In the genomic region with DNA sequence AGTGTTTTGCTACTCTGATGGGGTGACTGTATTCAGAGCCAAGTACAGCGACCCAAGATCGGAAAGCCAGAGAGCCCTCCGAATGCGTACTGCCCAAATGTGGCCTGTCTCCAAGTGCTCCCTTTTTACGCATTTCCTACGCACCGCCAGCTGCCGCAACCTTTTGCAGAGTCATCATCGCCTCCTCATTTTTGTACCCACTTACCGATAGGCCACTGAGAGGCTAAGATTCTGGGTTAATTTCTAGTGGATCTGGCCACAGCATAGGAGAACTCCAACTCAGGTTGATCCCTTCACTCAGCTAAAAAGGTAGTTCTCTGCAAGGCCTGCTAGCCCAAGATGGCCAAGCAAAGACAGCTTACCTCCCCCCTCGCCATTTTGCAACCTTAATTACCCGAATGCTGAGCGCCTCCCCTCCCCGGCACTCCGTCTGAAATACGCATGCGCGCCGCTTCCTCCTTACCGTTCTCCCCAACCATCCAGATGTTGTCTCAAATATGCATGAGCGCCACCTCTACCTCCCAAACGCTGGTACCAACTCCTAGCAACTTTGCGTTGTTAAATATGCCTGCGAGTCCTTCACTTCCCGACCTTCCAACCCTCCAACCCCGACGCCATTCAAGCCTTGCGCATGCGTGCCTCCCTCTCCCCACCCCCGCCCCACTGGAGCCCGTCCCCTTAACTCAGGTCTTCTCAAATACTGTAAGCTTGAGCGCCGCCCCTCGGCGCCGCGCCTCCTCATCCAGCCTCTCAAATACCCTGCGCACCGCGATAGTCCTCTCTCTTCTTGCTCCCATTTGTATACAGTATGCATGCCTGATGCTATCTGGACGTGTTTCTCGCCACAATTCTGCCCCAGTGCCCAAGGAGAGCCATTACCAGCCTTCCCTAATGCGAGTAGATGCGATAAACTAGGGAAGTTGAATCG, we compare ENCODE assay signal across 8 cellular contexts. TPM values are rescaled to one million over a fixed set of nuclear protein-coding genes. Genes with fewer than 3 reads are reported as not detected.
DNase-seq lines count a peak whose midpoint lies in the region; ATAC-seq and TF ChIP-seq lines count a peak whose summit lies in the region.

No MANE protein-coding gene starts in this region.

- no peaks in the 10 kb centered on the region for H3K27me3 ChIP-seq in Caco-2 (replicated peaks; ENCODE audit: control insufficient read depth, insufficient read depth, low read length)
- H3K27me3 ChIP-seq in endocrine pancreas (ENCODE audit: control insufficient read depth, insufficient read depth, low read length) = no peaks in the 10 kb centered on the region

- intact Hi-C loops in Caco-2 (cut with micrococcal nuclease; ENCODE audit: unreplicated experiment) = loop anchor here (1.0 kb wide), 1 partner anchor 52 kb away; no protein-coding TSS in a partner anchor

- DNase-seq in Caco-2 = peak; percentile 79 to 87
- DNase-seq in HT1080 (ENCODE audit: low read depth) = peak; percentile 82
- peak; percentile 74 to 78 for DNase-seq in NOMO-1 (lab: John Stamatoyannopoulos, UW; ENCODE audit: unreplicated experiment in 2 of 2)
- DNase-seq in activated CD8-positive, alpha-beta memory T cell treated with anti-CD3 and anti-CD28 coated beads, Interleukin-2, amount 10 ng/mL, durations not matched to agents 7 days and 5 days = peak; percentile 86
- peak; percentile 84 for DNase-seq in midbrain (lab: John Stamatoyannopoulos, UW)
- peak; percentile 68 to 69 for DNase-seq in stimulated activated CD8-positive, alpha-beta memory T cell treated with anti-CD3 and anti-CD28 coated beads, Interleukin-15, amount 100 ng/mL, for 48 hours (ENCODE audit: low read depth in 2 of 2)

- H3K27me3 Mint-ChIP-seq in Caco-2 (ENCODE audit: insufficient read depth, unreplicated experiment) = no peaks in the 10 kb centered on the region
- H3K27me3 Mint-ChIP-seq in activated CD8-positive, alpha-beta memory T cell treated with anti-CD3 and anti-CD28 coated beads, Interleukin-2, amount 10 ng/mL, durations not matched to agents 7 days and 5 days = no peaks in the 10 kb centered on the region

- no peaks in the 10 kb centered on the region for H3K36me3 ChIP-seq in Caco-2 (ENCODE audit: control insufficient read depth, insufficient read depth, low read length)
- no peaks in the 10 kb centered on the region for H3K36me3 ChIP-seq in endocrine pancreas (ENCODE audit: control insufficient read depth, insufficient read depth, low read length)

- H3K9me3 Mint-ChIP-seq in Caco-2 (ENCODE audit: unreplicated experiment) = no peaks in the 10 kb centered on the region
- H3K9me3 Mint-ChIP-seq in activated CD8-positive, alpha-beta memory T cell treated with anti-CD3 and anti-CD28 coated beads, Interleukin-2, amount 10 ng/mL, durations not matched to agents 7 days and 5 days (ENCODE audit: low read depth) = no peaks in the 10 kb centered on the region

- CTCF ChIA-PET in Caco-2 (lab: Charles Lee) = no interaction called here
- CTCF ChIA-PET in activated CD8-positive, alpha-beta memory T cell treated with anti-CD3 and anti-CD28 coated beads, Interleukin-2, amount 10 ng/mL, durations not matched to agents 7 days and 5 days (lab: Charles Lee) = interaction anchor here (1.3 kb wide), 1 partner anchor 53 kb away, joined by 3 read pairs; no protein-coding TSS in a partner anchor

- no peaks in the 10 kb centered on the region; the same call in 1 of the 2 replicates for H3K4me1 ChIP-seq in Caco-2
- peaks cover 4% of the 10 kb centered on the region for H3K4me1 ChIP-seq in endocrine pancreas (ENCODE audit: control insufficient read depth, insufficient read depth, low read length)

- peaks cover 24% of the 10 kb centered on the region for H3K36me3 Mint-ChIP-seq in Caco-2 (ENCODE audit: insufficient read depth, unreplicated experiment)
- H3K36me3 Mint-ChIP-seq in activated CD8-positive, alpha-beta memory T cell treated with anti-CD3 and anti-CD28 coated beads, Interleukin-2, amount 10 ng/mL, durations not matched to agents 7 days and 5 days = peaks cover 13% of the 10 kb centered on the region

- no peaks in the 10 kb centered on the region for H3K4me1 Mint-ChIP-seq in Caco-2 (ENCODE audit: low read depth, unreplicated experiment)
- peaks cover 16% of the 10 kb centered on the region for H3K4me1 Mint-ChIP-seq in activated CD8-positive, alpha-beta memory T cell treated with anti-CD3 and anti-CD28 coated beads, Interleukin-2, amount 10 ng/mL, durations not matched to agents 7 days and 5 days

- BruUV-seq in Caco-2 (replicated peaks; lab: Mats Ljungman, UMichigan) = TSS peak; percentile 71

- peak overlapping the region; percentile 78 for H3K4me3 ChIP-seq in Caco-2 (ENCODE audit: low read depth, low read length)
- H3K4me3 ChIP-seq in endocrine pancreas (ENCODE audit: control insufficient read depth, insufficient read depth, low read length) = peak overlapping the region; percentile 96

- POLR2A ChIA-PET in Caco-2 (lab: Charles Lee) = interaction anchor here (0.5 to 1.0 kb wide), 3 partner anchors 41 to 113 kb away, joined by 3 to 8 read pairs (median 8); no protein-coding TSS in a partner anchor

- peak overlapping the region; percentile 83 for H3K27ac Mint-ChIP-seq in Caco-2 (ENCODE audit: unreplicated experiment)
- peak overlapping the region; percentile 98 for H3K27ac Mint-ChIP-seq in activated CD8-positive, alpha-beta memory T cell treated with anti-CD3 and anti-CD28 coated beads, Interleukin-2, amount 10 ng/mL, durations not matched to agents 7 days and 5 days

- H3K9me3 ChIP-seq in Caco-2 (no peaks in the 10 kb centered on the region), endocrine pancreas (ENCODE audit: control insufficient read depth, low read length) (no peaks in the 10 kb centered on the region)

- peak overlapping the region; percentile 77 for H3K4me3 Mint-ChIP-seq in Caco-2 (ENCODE audit: unreplicated experiment)
- peak overlapping the region; percentile 86 for H3K4me3 Mint-ChIP-seq in activated CD8-positive, alpha-beta memory T cell treated with anti-CD3 and anti-CD28 coated beads, Interleukin-2, amount 10 ng/mL, durations not matched to agents 7 days and 5 days

- peak overlapping the region; percentile 50 for H3K9ac ChIP-seq in endocrine pancreas (ENCODE audit: control insufficient read depth, insufficient read depth, low read length)

- peak in 1 of 2 experiments; percentile 38 for TF ChIP-seq CTCF in Caco-2 (IDR thresholded peaks at IDR 0.05; ENCODE audit: insufficient read depth in 1 of 2, low read depth in 1 of 2, low read length in 1 of 2, severe bottlenecking in 1 of 2, unreplicated experiment in 1 of 2)

- ATAC-seq in GM21360 (IDR thresholded peaks at IDR 0.05; ENCODE audit: unreplicated experiment) = peak; percentile 84
- ATAC-seq in activated CD8-positive, alpha-beta memory T cell treated with anti-CD3 and anti-CD28 coated beads, Interleukin-2, amount 10 ng/mL, durations not matched to agents 7 days and 5 days = peak; percentile 91

RNA-seq across cellular contexts. Expression of gene ZCCHC13, which starts 11.8 kb away (rescaled TPM):
- total RNA-seq in Caco-2 (2022) = not detected in 2 replicates
- total RNA-seq in HT1080 (2014; rRNA removed; shearing (Covaris generic)) = not detected in 2 replicates
- polyA plus RNA-seq in HT1080 (2015; cell fraction: cytosol; rRNA removed) = not detected in 2 replicates
- not detected in 2 replicates for polyA plus RNA-seq in HT1080 (2015; cell fraction: nucleus; rRNA removed)
- total RNA-seq in activated CD8-positive, alpha-beta memory T cell treated with anti-CD3 and anti-CD28 coated beads, Interleukin-2, amount 10 ng/mL, durations not matched to agents 7 days and 5 days = not detected

Comparison
In these comparisons a context has a peak if more than half of its experiments do, and no peak if none do; other contexts are left out.
1. Peak in every context shown above with its lines: DNase-seq, ATAC-seq and H3K4me3 ChIP-seq.